8 cellular contexts compared by ENCODE assay signal in the genomic region with DNA sequence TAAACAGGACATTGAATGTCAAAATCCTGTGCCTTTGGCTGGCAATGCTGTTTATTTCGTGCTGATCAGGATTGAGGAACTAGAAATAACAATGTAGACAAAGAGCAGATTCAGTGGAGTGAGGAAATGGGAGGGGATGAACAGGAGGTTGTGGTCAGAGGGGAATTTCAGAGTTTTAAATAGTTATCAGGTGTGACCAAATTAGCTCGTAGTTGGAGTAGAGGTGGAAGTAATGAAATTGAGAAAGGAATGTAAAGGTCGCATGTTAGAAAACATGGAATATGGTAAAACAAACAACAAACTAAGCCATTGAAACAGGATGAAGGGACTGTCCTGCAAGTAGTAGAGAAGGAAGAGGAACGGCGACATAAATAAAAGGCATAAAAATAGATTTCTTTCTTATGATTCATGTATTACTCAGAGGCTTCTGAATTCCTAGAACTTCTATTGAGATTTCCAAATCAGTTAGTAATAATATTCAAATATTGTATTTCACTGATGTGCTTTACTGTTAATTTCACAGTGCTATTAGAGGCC. TPM values are rescaled to one million over a fixed set of nuclear protein-coding genes. Genes with fewer than 3 reads are reported as not detected.
DNase-seq lines count a peak whose midpoint lies in the region; FAIRE-seq and TF ChIP-seq lines count a peak whose summit lies in the region.

No MANE protein-coding gene starts in this region.

- CTCF ChIA-PET in Calu3 (lab: Charles Lee), result interaction anchor here (0.7 to 1.7 kb wide), 3 partner anchors 10 to 19 kb away, joined by 3 to 4 read pairs (median 3); no protein-coding TSS in a partner anchor

- H3K36me3 Mint-ChIP-seq in Calu3 (ENCODE audit: insufficient read depth, unreplicated experiment) (no peaks in the 10 kb centered on the region), progenitor cell of endocrine pancreas (ENCODE audit: insufficient read depth) (no peaks in the 10 kb centered on the region)

- H3K4me1 Mint-ChIP-seq in Calu3 (ENCODE audit: low read depth, unreplicated experiment), result peaks cover 50% of the 10 kb centered on the region
- H3K4me1 Mint-ChIP-seq in progenitor cell of endocrine pancreas (ENCODE audit: low read depth), result peaks cover 10% of the 10 kb centered on the region

- intact Hi-C loops in Calu3 (cut with micrococcal nuclease; ENCODE audit: unreplicated experiment), result loop anchor here (1.0 kb wide), 1 partner anchor 8 kb away; no protein-coding TSS in a partner anchor

- H3K4me3 Mint-ChIP-seq in Calu3 (ENCODE audit: low read depth, unreplicated experiment), result peak overlapping the region; percentile 15
- no peak overlapping the region for H3K4me3 Mint-ChIP-seq in progenitor cell of endocrine pancreas (ENCODE audit: low read depth)

- TF ChIP-seq CTCF in Calu3 (IDR thresholded peaks at IDR 0.05; ENCODE audit: unreplicated experiment) (no peak), foreskin fibroblast (IDR thresholded peaks at IDR 0.05; ENCODE audit: low read depth, low read length) (no peak), progenitor cell of endocrine pancreas (IDR thresholded peaks at IDR 0.05; ENCODE audit: unreplicated experiment) (no peak)

- no peak overlapping the region for H3K4me3 ChIP-seq in foreskin fibroblast (ENCODE audit: low read depth in 1 of 2, low read length in 2 of 2)

- no TSS peak for BruUV-seq in Calu3 (replicated peaks; lab: Mats Ljungman, UMichigan)

- peaks cover 4% of the 10 kb centered on the region for H3K9me3 Mint-ChIP-seq in Calu3 (ENCODE audit: low read depth, unreplicated experiment)
- peaks cover 5% of the 10 kb centered on the region for H3K9me3 Mint-ChIP-seq in progenitor cell of endocrine pancreas (ENCODE audit: low read depth)

- FAIRE-seq in H54 (lab: Jason Lieb, UNC), result peak; percentile 72

- no peak for TF ChIP-seq POLR2A in H54 (IDR thresholded peaks at IDR 0.05; ENCODE audit: low read depth, low read length)

- peak; percentile 56 for DNase-seq in Calu3
- no peak for DNase-seq in H54 (ENCODE audit: insufficient read length, low spot score)
- DNase-seq in RPMI7951 (ENCODE audit: low read depth), result peak; percentile 39
- DNase-seq in foreskin fibroblast, result peak; percentile 53 to 79
- DNase-seq in NCI-H446 treated with DMSO at 0.1 percent for 48 hours (lab: John Stamatoyannopoulos, UW), result no peak
- DNase-seq in hippocampal formation (lab: John Stamatoyannopoulos, UW), result no peak
- no peak for DNase-seq in NCI-H2227 (lab: John Stamatoyannopoulos, UW; ENCODE audit: unreplicated experiment)
- DNase-seq in progenitor cell of endocrine pancreas (ENCODE audit: low spot score, unreplicated experiment), result no peak

- H3K27ac Mint-ChIP-seq in Calu3 (ENCODE audit: unreplicated experiment) (peak overlapping the region; percentile 75), progenitor cell of endocrine pancreas (no peak overlapping the region)

- no peaks in the 10 kb centered on the region for H3K27me3 Mint-ChIP-seq in Calu3 (ENCODE audit: unreplicated experiment)
- H3K27me3 Mint-ChIP-seq in progenitor cell of endocrine pancreas, result peaks cover 16% of the 10 kb centered on the region

RNA-seq across cellular contexts. Expression of a gene that starts 9.5 kb away (rescaled TPM):
- total RNA-seq in Calu3 (2022) (45.7 and 62.2 TPM in 2 replicates), progenitor cell of endocrine pancreas (27.0 and 28.3 TPM in 2 replicates)
- 13.5 and 16.5 TPM in 2 replicates for total RNA-seq in RPMI7951 (2014; rRNA removed; shearing (Covaris generic))

Comparison
In these comparisons a context has a peak if more than half of its experiments do, and no peak if none do; other contexts are left out.
1. DNase-seq: peak in Calu3 (single experiment), RPMI7951 (single experiment) and foreskin fibroblast (2 of 2); none in H54 (single experiment), NCI-H446 treated with DMSO at 0.1 percent for 48 hours (single experiment), hippocampal formation (0 of 2), NCI-H2227 (single experiment) and progenitor cell of endocrine pancreas (single experiment).